ENCODE assay signal across 8 cellular contexts in the genomic region with DNA sequence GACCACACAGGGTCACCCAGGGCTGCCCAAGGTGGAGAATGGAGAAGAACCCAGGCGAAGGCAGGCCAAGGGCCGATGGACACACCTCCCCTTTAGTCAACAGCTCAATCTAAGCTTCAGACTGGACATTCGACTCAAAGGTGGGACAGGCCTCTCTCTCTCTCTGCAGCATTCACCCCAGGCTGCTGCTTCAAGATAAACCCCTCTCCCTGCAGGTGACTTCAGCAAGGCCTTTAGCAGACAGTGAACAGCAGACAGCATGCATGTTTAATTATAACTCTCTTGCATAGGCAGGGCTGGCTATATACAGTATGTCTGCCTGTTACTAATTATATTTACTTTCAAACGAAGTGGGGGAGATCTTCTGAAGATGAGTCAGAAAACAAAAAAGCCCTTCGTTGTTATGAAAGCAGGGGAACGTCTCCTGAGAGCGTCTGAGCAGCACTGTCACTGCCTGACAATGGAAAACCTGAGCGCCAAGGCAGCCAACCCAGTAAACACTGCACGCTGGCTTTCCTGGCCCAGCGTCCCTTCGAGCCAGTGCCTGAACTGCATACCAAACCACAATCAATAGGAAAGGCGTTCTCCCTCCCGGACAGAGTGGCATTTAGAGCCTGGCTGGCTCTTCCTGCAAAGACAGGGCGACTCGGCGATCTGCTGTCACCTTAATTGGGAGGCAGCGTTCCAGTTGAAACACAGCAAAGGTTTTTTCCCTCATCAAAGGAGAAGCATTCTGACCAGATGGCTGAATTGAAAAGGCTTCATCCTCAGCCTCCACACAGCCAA. TPM values are rescaled to one million over a fixed set of nuclear protein-coding genes. Genes with fewer than 3 reads are reported as not detected.
DNase-seq lines count a peak whose midpoint lies in the region; ATAC-seq and TF ChIP-seq lines count a peak whose summit lies in the region.

No MANE protein-coding gene starts in this region.

- no peaks in the 10 kb centered on the region for H3K36me3 Mint-ChIP-seq in mesothelial cell of epicardium
- H3K36me3 Mint-ChIP-seq in stimulated activated naive B cell treated with anti-CD40 and anti-IgM and Interleukin-4, amounts not matched to agents 10 μg/mL and 1 μg/mL and 100 μg/mL, for 72 hours = no peaks in the 10 kb centered on the region

- no peak overlapping the region for H3K4me3 Mint-ChIP-seq in mesothelial cell of epicardium
- peak overlapping the region; percentile 75 to 76 for H3K4me3 Mint-ChIP-seq in stimulated activated naive B cell treated with anti-CD40 and anti-IgM and Interleukin-4, amounts not matched to agents 10 μg/mL and 1 μg/mL and 100 μg/mL, for 72 hours

- ATAC-seq in stimulated activated naive B cell treated with anti-CD40 and anti-IgM and Interleukin-4, amounts not matched to agents 10 μg/mL and 1 μg/mL and 100 μg/mL, for 72 hours (replicated peaks) = peak; percentile 68

- no peak for TF ChIP-seq POLR2A in NB4 (IDR thresholded peaks at IDR 0.05; ENCODE audit: extremely low read depth, insufficient read length)

- H3K4me3 ChIP-seq in GM08714 (ENCODE audit: low read length) (peak overlapping the region; percentile 19; the same call in 1 of the 2 replicates), NB4 (ENCODE audit: low read depth, low read length) (no peak overlapping the region), WI38 (ENCODE audit: low read depth, low read length) (peak overlapping the region; percentile 50), choroid plexus epithelial cell (ENCODE audit: low read depth, low read length) (no peak overlapping the region)

- TF ChIP-seq CTCF in NB4 (IDR thresholded peaks at IDR 0.05; ENCODE audit: low read depth, low read length) (no peak), WI38 (IDR thresholded peaks at IDR 0.05; ENCODE audit: low read depth, low read length) (no peak), choroid plexus epithelial cell (conservative IDR thresholded peaks at IDR 0.05; ENCODE audit: low read depth, low read length) (no peak), mesothelial cell of epicardium (IDR thresholded peaks at IDR 0.05; ENCODE audit: unreplicated experiment) (no peak)

- H3K27me3 Mint-ChIP-seq in mesothelial cell of epicardium (ENCODE audit: low read depth) = no peaks in the 10 kb centered on the region
- H3K27me3 Mint-ChIP-seq in stimulated activated naive B cell treated with anti-CD40 and anti-IgM and Interleukin-4, amounts not matched to agents 10 μg/mL and 1 μg/mL and 100 μg/mL, for 72 hours = no peaks in the 10 kb centered on the region

- no peaks in the 10 kb centered on the region for H3K9me3 Mint-ChIP-seq in mesothelial cell of epicardium
- H3K9me3 Mint-ChIP-seq in stimulated activated naive B cell treated with anti-CD40 and anti-IgM and Interleukin-4, amounts not matched to agents 10 μg/mL and 1 μg/mL and 100 μg/mL, for 72 hours = no peaks in the 10 kb centered on the region

- DNase-seq in GOT3 (lab: John Stamatoyannopoulos, UW) (peak; percentile 44), NB4 (ENCODE audit: low read depth) (peak; percentile 84), choroid plexus epithelial cell (ENCODE audit: low read depth) (peak; percentile 62), mesothelial cell of epicardium (ENCODE audit: low spot score in 2 of 2, unreplicated experiment in 2 of 2) (no peak)
- DNase-seq in stimulated activated naive B cell treated with anti-CD40 and anti-IgM and Interleukin-4, amounts not matched to agents 10 μg/mL and 1 μg/mL and 100 μg/mL, for 72 hours = peak; percentile 76
- no peak for DNase-seq in effector CD8-positive, alpha-beta T cell (lab: John Stamatoyannopoulos, UW)

- H3K27ac Mint-ChIP-seq in mesothelial cell of epicardium = peak overlapping the region; percentile 86
- H3K27ac Mint-ChIP-seq in stimulated activated naive B cell treated with anti-CD40 and anti-IgM and Interleukin-4, amounts not matched to agents 10 μg/mL and 1 μg/mL and 100 μg/mL, for 72 hours = peak overlapping the region; percentile 99

- peaks cover 26% of the 10 kb centered on the region for H3K4me1 Mint-ChIP-seq in mesothelial cell of epicardium
- peaks cover 0 to 37% of the 10 kb centered on the region in 2 donors for H3K4me1 Mint-ChIP-seq in stimulated activated naive B cell treated with anti-CD40 and anti-IgM and Interleukin-4, amounts not matched to agents 10 μg/mL and 1 μg/mL and 100 μg/mL, for 72 hours

RNA-seq across cellular contexts. Expression of a gene that starts 54.1 kb away (rescaled TPM):
- total RNA-seq in mesothelial cell of epicardium = 166 to 178 TPM (median 171 TPM) in 3 replicates

Comparison
In these comparisons a context has a peak if more than half of its experiments do, and no peak if none do; other contexts are left out.
1. H3K4me3 ChIP-seq: peak in GM08714 (single experiment) and WI38 (single experiment); none in NB4 (single experiment) and choroid plexus epithelial cell (single experiment).
2. DNase-seq: peak in GOT3 (single experiment), NB4 (single experiment), choroid plexus epithelial cell (single experiment) and stimulated activated naive B cell treated with anti-CD40 and anti-IgM and Interleukin-4, amounts not matched to agents 10 μg/mL and 1 μg/mL and 100 μg/mL, for 72 hours (single experiment); none in mesothelial cell of epicardium (0 of 2) and effector CD8-positive, alpha-beta T cell (single experiment).